In genomic region chr2:239814136-239814916, GRCh38 we compare ENCODE assay signal across 12 cellular contexts.
DNase-seq lines count a peak whose midpoint lies in the region; ATAC-seq and TF ChIP-seq lines count a peak whose summit lies in the region.
"Had no signal": no experiment of that assay in that cellular context is flagged by ENCODE, and none has a peak within 500 bp of the region (broad histone marks: within the 10 kb centered on the region; RNA-seq: fewer than 3 reads in every experiment).

No MANE protein-coding gene starts in this region.

- H3K36me3 ChIP-seq in PC-3 (ENCODE audit: low read depth, low read length) (no peaks in the 10 kb centered on the region), mesenchymal stem cell (ENCODE audit: control insufficient read depth in 1 of 2, insufficient read depth in 2 of 2, low read depth in 1 of 2, low read length in 2 of 2) (no peaks in the 10 kb centered on the region), suprapubic skin (no peaks in the 10 kb centered on the region)

- no peak overlapping the region for H2BK15ac ChIP-seq in mesenchymal stem cell (ENCODE audit: low read depth, poor library complexity, severe bottlenecking)

- TF ChIP-seq EP300 in suprapubic skin (IDR thresholded peaks at IDR 0.05) = peak; percentile 29

- H3F3A ChIP-seq in PC-3 (ENCODE audit: low read length, unreplicated experiment) = no peaks in the 10 kb centered on the region

- H4K8ac ChIP-seq in mesenchymal stem cell (ENCODE audit: low read length) = no peak overlapping the region

- H3K4me2 ChIP-seq in PC-3 (ENCODE audit: low read length) (no peak overlapping the region), mesenchymal stem cell (ENCODE audit: low read length, poor library complexity, severe bottlenecking) (no peak overlapping the region)

- H3K9me2 ChIP-seq in PC-3 (replicated peaks; ENCODE audit: low read length) = no peaks in the 10 kb centered on the region

- H3K9ac ChIP-seq in PC-3 (ENCODE audit: low read length) = no peak overlapping the region
- peak overlapping the region; percentile 77 for H3K9ac ChIP-seq in mesenchymal stem cell (ENCODE audit: low read length)

- H3K27me3 ChIP-seq in PC-3 (ENCODE audit: low read length) (peaks cover 18% of the 10 kb centered on the region; the same call in 1 of the 2 replicates), mesenchymal stem cell (ENCODE audit: control insufficient read depth in 1 of 2, insufficient read depth in 1 of 2, low read length in 2 of 2) (peaks cover 0 to 60% of the 10 kb centered on the region in 2 experiments), suprapubic skin (no peaks in the 10 kb centered on the region)
- H3K27me3 ChIP-seq: testis had no signal

- no peak overlapping the region for H3K4me3 Mint-ChIP-seq in endothelial cell (ENCODE audit: unreplicated experiment)

- H2BK12ac ChIP-seq in mesenchymal stem cell (ENCODE audit: low read length in 2 of 2) = no peak overlapping the region

- H3K27me3 Mint-ChIP-seq in endothelial cell (ENCODE audit: unreplicated experiment) = peaks cover 3% of the 10 kb centered on the region

- ATAC-seq in PC-3 = peak; percentile 37
- ATAC-seq in activated CD4-positive, CD25-positive, alpha-beta regulatory T cell treated with anti-CD3 and anti-CD28 coated beads, Interleukin-2, amount 50 U/mL, for 24 hours = no peak

- H3K4me1 Mint-ChIP-seq in endothelial cell (ENCODE audit: unreplicated experiment) = peaks cover 24% of the 10 kb centered on the region

- no peak overlapping the region for H2BK120ac ChIP-seq in mesenchymal stem cell (ENCODE audit: low read depth, low read length)

- no peak for TF ChIP-seq CTCF in PC-3 (conservative IDR thresholded peaks at IDR 0.05; ENCODE audit: low read depth, low read length)
- TF ChIP-seq CTCF in endothelial cell (IDR thresholded peaks at IDR 0.05; ENCODE audit: unreplicated experiment) = no peak
- no peak for TF ChIP-seq CTCF in suprapubic skin (IDR thresholded peaks at IDR 0.05)
- no peak for TF ChIP-seq CTCF in GM13977 (IDR thresholded peaks at IDR 0.05; ENCODE audit: extremely low read depth, insufficient read depth, missing control alignments)

- no peak overlapping the region for H2AK5ac ChIP-seq in mesenchymal stem cell (ENCODE audit: low read length, severe bottlenecking)

- no TSS peak for BruUV-seq in PC-3 (replicated peaks; lab: Mats Ljungman, UMichigan)

- no peaks in the 10 kb centered on the region for H3K79me2 ChIP-seq in PC-3 (ENCODE audit: low read length)

- POLR2A ChIA-PET in PC-3 (lab: Charles Lee; ENCODE audit: unreplicated experiment) = interaction anchor here (0.7 kb wide), 1 partner anchor 39 kb away, joined by 3 read pairs; no protein-coding TSS in a partner anchor

- H3K27ac Mint-ChIP-seq in endothelial cell (ENCODE audit: unreplicated experiment) = peak overlapping the region; percentile 85

- H3K79me1 ChIP-seq in mesenchymal stem cell (replicated peaks; ENCODE audit: low read length, poor library complexity, severe bottlenecking) = no peaks in the 10 kb centered on the region

- WGBS in mesenchymal stem cell = 51% methylated on average over 15 of the region's 15 CpGs
- WGBS in suprapubic skin = 63% methylated on average over 15 of the region's 15 CpGs

- H3K18ac ChIP-seq in mesenchymal stem cell (ENCODE audit: low read depth in 1 of 2, low read length in 2 of 2) = no peak overlapping the region

- no peak overlapping the region for H2BK5ac ChIP-seq in mesenchymal stem cell (ENCODE audit: low read depth, low read length, poor library complexity, severe bottlenecking)

- in situ Hi-C loops in GM13977 (cut with MboI; ENCODE audit: low pct_unique_long_range_greater_than_20kb, low sequenced_read_pairs, unreplicated experiment) = no loop called here

- H3K4me3 ChIP-seq in PC-3 (ENCODE audit: low read length) (no peak overlapping the region), mesenchymal stem cell (ENCODE audit: insufficient read depth in 1 of 2, low read depth in 1 of 2, low read length in 2 of 2) (no peak overlapping the region), suprapubic skin (no peak overlapping the region)
- H3K4me3 ChIP-seq: testis had no signal

- H4K91ac ChIP-seq in mesenchymal stem cell (ENCODE audit: low read length) = no peak overlapping the region

- intact Hi-C loops in PC-3 (cut with micrococcal nuclease) = no loop called here

- H3K9me3 ChIP-seq in PC-3 (ENCODE audit: low read length) = no peaks in the 10 kb centered on the region
- H3K9me3 ChIP-seq in mesenchymal stem cell (ENCODE audit: control insufficient read depth, low read length) = no peaks in the 10 kb centered on the region
- H3K9me3 ChIP-seq in suprapubic skin = no peaks in the 10 kb centered on the region
- H3K9me3 ChIP-seq: testis had no signal

- H3K14ac ChIP-seq in mesenchymal stem cell (ENCODE audit: low read length in 2 of 2) = no peak overlapping the region

- no peaks in the 10 kb centered on the region for H4K20me1 ChIP-seq in PC-3 (ENCODE audit: low read length)

- H3K9me3 Mint-ChIP-seq in endothelial cell (ENCODE audit: unreplicated experiment) = no peaks in the 10 kb centered on the region

- no peak overlapping the region for H3K4ac ChIP-seq in mesenchymal stem cell (ENCODE audit: low read depth in 1 of 2, low read length in 2 of 2)

- CTCF ChIA-PET in PC-3 (lab: Charles Lee) = no interaction called here

- no peaks in the 10 kb centered on the region; the same call in 1 of the 2 replicates for H3K4me1 ChIP-seq in PC-3 (ENCODE audit: insufficient read depth, low read length)
- no peaks in the 10 kb centered on the region for H3K4me1 ChIP-seq in mesenchymal stem cell (ENCODE audit: control insufficient read depth, insufficient read depth, low read depth, low read length)
- peaks cover 14% of the 10 kb centered on the region for H3K4me1 ChIP-seq in suprapubic skin
- H3K4me1 ChIP-seq: testis had no signal

- TF ChIP-seq POLR2A in suprapubic skin (IDR thresholded peaks at IDR 0.05) = no peak

- no peak overlapping the region for H2AFZ ChIP-seq in PC-3 (ENCODE audit: low read length)
- H2AFZ ChIP-seq in mesenchymal stem cell (ENCODE audit: low read depth, low read length) = no peak overlapping the region

- no peak overlapping the region for H3K23ac ChIP-seq in mesenchymal stem cell (ENCODE audit: low read length in 2 of 2)

- no peak for DNase-seq in PC-3
- DNase-seq in endothelial cell (ENCODE audit: low spot score) = no peak
- DNase-seq in mesenchymal stem cell = no peak
- DNase-seq in suprapubic skin (ENCODE audit: low spot score in 2 of 2) = peak; percentile 69 to 76
- DNase-seq in NCI-H226 = no peak
- DNase-seq in activated CD4-positive, alpha-beta T cell treated with anti-CD3 and anti-CD28 coated beads for 4 hours = no peak
- DNase-seq in GM13977 (ENCODE audit: low spot score) = no peak
- DNase-seq: activated naive CD4-positive, alpha-beta T cell treated with Interleukin-2 at 50 U/mL for 16 hours; NCI-H1436; stimulated activated CD4-positive, alpha-beta T cell treated with anti-CD3 and anti-CD28 coated beads, Interleukin-4, amount 100 ng/mL, for 4 hours; testis had no signal

- H3K36me3 Mint-ChIP-seq in endothelial cell (ENCODE audit: low read depth, unreplicated experiment) = no peaks in the 10 kb centered on the region

- H3K27ac ChIP-seq in PC-3 (ENCODE audit: low read length) (no peak overlapping the region), mesenchymal stem cell (ENCODE audit: low read length, poor library complexity, severe bottlenecking) (no peak overlapping the region), suprapubic skin (peak overlapping the region; percentile 72)
- H3K27ac ChIP-seq: testis had no signal

Comparison
In these comparisons a context has a peak if more than half of its experiments do, and no peak if none do; other contexts are left out.
1. DNase-seq: peak in suprapubic skin (2 of 2); none in PC-3 (single experiment), endothelial cell (single experiment), mesenchymal stem cell (single experiment), NCI-H226 (single experiment), activated CD4-positive, alpha-beta T cell treated with anti-CD3 and anti-CD28 coated beads for 4 hours (0 of 2) and GM13977 (single experiment).